8 cellular contexts compared by ENCODE assay signal in the genomic region with DNA sequence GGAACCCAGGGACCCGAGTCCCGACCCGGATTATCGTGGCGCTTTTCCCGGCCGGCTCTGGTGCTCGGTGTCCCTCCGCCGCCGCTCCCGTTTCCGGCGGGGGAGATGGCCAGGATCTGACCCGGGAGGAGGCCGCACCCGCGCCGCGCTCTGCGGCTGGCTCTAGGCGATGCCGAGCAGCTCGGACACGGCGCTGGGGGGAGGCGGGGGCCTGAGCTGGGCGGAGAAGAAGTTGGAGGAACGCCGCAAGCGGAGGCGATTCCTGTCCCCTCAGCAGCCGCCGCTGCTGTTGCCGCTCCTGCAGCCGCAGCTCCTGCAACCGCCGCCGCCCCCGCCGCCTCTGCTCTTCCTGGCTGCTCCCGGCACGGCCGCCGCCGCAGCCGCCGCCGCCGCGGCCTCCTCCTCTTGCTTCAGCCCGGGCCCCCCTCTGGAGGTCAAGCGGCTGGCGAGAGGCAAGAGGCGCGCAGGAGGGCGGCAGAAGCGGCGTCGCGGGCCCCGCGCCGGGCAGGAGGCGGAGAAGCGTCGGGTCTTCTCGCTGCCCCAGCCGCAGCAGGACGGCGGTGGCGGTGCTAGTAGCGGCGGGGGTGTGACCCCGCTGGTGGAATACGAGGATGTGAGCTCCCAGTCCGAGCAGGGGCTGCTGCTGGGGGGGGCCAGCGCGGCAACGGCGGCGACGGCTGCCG. TPM values are rescaled to one million over a fixed set of nuclear protein-coding genes. Genes with fewer than 3 reads are reported as not detected.
DNase-seq lines count a peak whose midpoint lies in the region; ATAC-seq, FAIRE-seq and TF ChIP-seq lines count a peak whose summit lies in the region.

No MANE protein-coding gene starts in this region.

- H3K18ac ChIP-seq in IMR-90 (ENCODE audit: low read depth, low read length): peak overlapping the region; percentile 44; the same call in 1 of the 2 replicates

- peak overlapping the region; percentile 97 for H2BK5ac ChIP-seq in IMR-90 (ENCODE audit: low read depth, low read length, poor library complexity, severe bottlenecking)

- peak overlapping the region; percentile 7; the same call in 1 of the 2 replicates for H3K56ac ChIP-seq in IMR-90 (ENCODE audit: extremely low read depth, insufficient read depth, low read length)

- peak overlapping the region; percentile 96 for H3K4me3 Mint-ChIP-seq in activated CD4-positive, alpha-beta T cell treated with anti-CD3 and anti-CD28 coated beads, Interleukin-2, amount 10 ng/mL, durations not matched to agents 24 days and 14 days

- in situ Hi-C loops in IMR-90 (cut with MboI; ENCODE audit: low sequenced_read_pairs): loop anchor here (5.0 kb wide), 1 partner anchor 52 kb away; no protein-coding TSS in a partner anchor
- in situ Hi-C loops in HepG2 (cut with HindIII; ENCODE audit: extremely low pct_ligation_motif_present, low pct_unique_long_range_greater_than_20kb): loop anchor here (5.0 kb wide), 1 partner anchor 102 kb away; no protein-coding TSS in a partner anchor

- TF ChIP-seq POLR2A in IMR-90 (IDR thresholded peaks at IDR 0.05; ENCODE audit: low read depth, low read length): no peak
- TF ChIP-seq POLR2A in HepG2 (IDR thresholded peaks at IDR 0.05; ENCODE audit: insufficient read depth in 1 of 2, low read depth in 2 of 2, low read length in 2 of 2): no peak

- H4K20me1 ChIP-seq in IMR-90 (ENCODE audit: insufficient read depth, low read length): peaks cover 43% of the 10 kb centered on the region
- H4K20me1 ChIP-seq in HepG2 (ENCODE audit: insufficient read depth, low read length): peaks cover 43% of the 10 kb centered on the region

- peak overlapping the region; percentile 78 for H3K4me3 ChIP-seq in GM08714 (ENCODE audit: low read length)
- H3K4me3 ChIP-seq in IMR-90 (ENCODE audit: insufficient read depth, low read depth, low read length): peak overlapping the region; percentile 90
- peak overlapping the region; percentile 93 for H3K4me3 ChIP-seq in colonic mucosa
- H3K4me3 ChIP-seq in HepG2 (replicated peaks in 1 of 3; ENCODE audit: insufficient read depth in 1 of 3, low read depth in 2 of 3, low read length in 3 of 3): peak overlapping the region; percentile 86 to 100 (median 98)

- TF ChIP-seq CTCF in IMR-90 (conservative IDR thresholded peaks at IDR 0.05; ENCODE audit: low read depth, low read length) (no peak), colonic mucosa (IDR thresholded peaks at IDR 0.05) (no peak), HepG2 (CRISPR knock-in tag; IDR thresholded peaks at IDR 0.05) (no peak)

- peak overlapping the region; percentile 8 to 95; a peak in 3 of 4 replicates for H4K8ac ChIP-seq in IMR-90 (ENCODE audit: low read depth in 2 of 2, low read length in 2 of 2)

- peak overlapping the region; percentile 97 for H2AFZ ChIP-seq in IMR-90 (replicated peaks; ENCODE audit: low read length, poor library complexity)
- no peak overlapping the region for H2AFZ ChIP-seq in HepG2 (ENCODE audit: low read length)

- H3K9ac ChIP-seq in IMR-90 (ENCODE audit: low read depth, low read length): peak overlapping the region; percentile 99
- H3K9ac ChIP-seq in colonic mucosa (ENCODE audit: low read depth in 2 of 2, low read length in 2 of 2): peak overlapping the region; percentile 94 to 96
- peak overlapping the region; percentile 99 for H3K9ac ChIP-seq in HepG2 (ENCODE audit: insufficient read depth, low read depth, low read length)

- H3K9me1 ChIP-seq in IMR-90 (ENCODE audit: insufficient read depth, low read length): peaks cover 3% of the 10 kb centered on the region; the same call in 1 of the 2 replicates

- no peak for TF ChIP-seq RAD21 in IMR-90 (IDR thresholded peaks at IDR 0.05; ENCODE audit: low read length)
- TF ChIP-seq RAD21 in HepG2 (CRISPR knock-in tag; IDR thresholded peaks at IDR 0.05): no peak

- intact Hi-C loops in IMR-90 (cut with micrococcal nuclease): loop anchor here (1.0 to 5.0 kb wide), 2 partner anchors 42 to 102 kb away; no protein-coding TSS in a partner anchor
- intact Hi-C loops in activated CD4-positive, alpha-beta T cell treated with anti-CD3 and anti-CD28 coated beads, Interleukin-2, amount 10 ng/mL, durations not matched to agents 24 days and 14 days (cut with micrococcal nuclease): loop anchor here (1.0 to 5.0 kb wide), 2 partner anchors 67 to 102 kb away; no protein-coding TSS in a partner anchor
- intact Hi-C loops in colonic mucosa (cut with DNase I): no loop called here
- intact Hi-C loops in HepG2 (cut with micrococcal nuclease; ENCODE audit: unreplicated experiment): loop anchor here (2.0 to 5.0 kb wide), 2 partner anchors 52 to 102 kb away; no protein-coding TSS in a partner anchor

- peak; percentile 6 for ATAC-seq in IMR-90 (ENCODE audit: low read depth)
- peak; percentile 7 for ATAC-seq in HepG2
- ATAC-seq in HG03196 (IDR thresholded peaks at IDR 0.05; ENCODE audit: unreplicated experiment): no peak

- H3K27ac ChIP-seq in IMR-90 (ENCODE audit: insufficient read depth, low read length): peak overlapping the region; percentile 91
- peak overlapping the region; percentile 100 for H3K27ac ChIP-seq in colonic mucosa
- H3K27ac ChIP-seq in HepG2 (ENCODE audit: extremely low read length, insufficient read depth, low read length): peak overlapping the region; percentile 100

- peaks cover 45% of the 10 kb centered on the region for H3K79me2 ChIP-seq in HepG2 (ENCODE audit: insufficient read depth, low read length)

- DNase-seq in IMR-90: peak; percentile 40
- peak; percentile 84 for DNase-seq in activated CD4-positive, alpha-beta T cell treated with anti-CD3 and anti-CD28 coated beads, Interleukin-2, amount 10 ng/mL, durations not matched to agents 24 days and 14 days
- DNase-seq in colonic mucosa: peak; percentile 32
- no peak for DNase-seq in HepG2 (ENCODE audit: low spot score)
- peak; percentile 48 for DNase-seq in stimulated activated CD4-positive, alpha-beta T cell treated with anti-CD3 and anti-CD28 coated beads, Interleukin-4, amount 100 ng/mL, for 1 hour
- DNase-seq in SW 1271 (lab: John Stamatoyannopoulos, UW): no peak

- H3K79me1 ChIP-seq in IMR-90 (ENCODE audit: low read depth in 1 of 2, low read length in 2 of 2): peaks cover 2 to 30% of the 10 kb centered on the region in 2 experiments; a peak in 2 of 4 replicates

- FAIRE-seq in HepG2 (lab: Jason Lieb, UNC): no peak

- H3K9me3 ChIP-seq in IMR-90 (ENCODE audit: control insufficient read depth, insufficient read depth, low read length): no peaks in the 10 kb centered on the region
- H3K9me3 ChIP-seq in colonic mucosa: no peaks in the 10 kb centered on the region
- no peaks in the 10 kb centered on the region for H3K9me3 ChIP-seq in HepG2 (ENCODE audit: low read length)

- peak overlapping the region; percentile 91 for H4K5ac ChIP-seq in IMR-90 (ENCODE audit: low read depth, low read length)

- H3K14ac ChIP-seq in IMR-90 (replicated peaks; ENCODE audit: low read depth, low read length): peak overlapping the region; percentile 95; the same call in 1 of the 2 replicates

- 0% methylated on average over 18 of the region's 84 CpGs; no CpG with 5 or more reads in 1 of the 2 experiments for WGBS in IMR-90 (ENCODE audit: extremely low coverage in 2 of 2, insufficient read length in 1 of 2), 2 experiments
- WGBS in HepG2 (ENCODE audit: low lambda C conversion rate): 0% methylated on average over 4 of the region's 84 CpGs

- no peak overlapping the region for H2BK15ac ChIP-seq in IMR-90 (ENCODE audit: low read depth, low read length)

- H3K36me3 ChIP-seq in IMR-90 (ENCODE audit: control insufficient read depth, insufficient read depth, low read length): peaks cover 3% of the 10 kb centered on the region; the same call in 1 of the 2 replicates
- no peaks in the 10 kb centered on the region for H3K36me3 ChIP-seq in colonic mucosa
- no peaks in the 10 kb centered on the region for H3K36me3 ChIP-seq in HepG2 (replicated peaks in 1 of 2; ENCODE audit: control insufficient read depth in 1 of 2, insufficient read depth in 2 of 2, low read length in 2 of 2)

- dilution Hi-C loops in IMR-90 (cut with HindIII; ENCODE audit: low sequenced_read_pairs, unreplicated experiment): no loop called here

- no TSS peak for BruUV-seq in IMR-90 (replicated peaks; lab: Mats Ljungman, UMichigan)
- no TSS peak for BruUV-seq in HepG2 (replicated peaks; lab: Mats Ljungman, UMichigan)

- peak overlapping the region; percentile 97 for H3K4ac ChIP-seq in IMR-90 (ENCODE audit: low read depth, low read length)

- peaks cover 26% of the 10 kb centered on the region for H3K36me3 Mint-ChIP-seq in activated CD4-positive, alpha-beta T cell treated with anti-CD3 and anti-CD28 coated beads, Interleukin-2, amount 10 ng/mL, durations not matched to agents 24 days and 14 days (ENCODE audit: low read depth)

- CTCF ChIA-PET in IMR-90 (lab: Yijun Ruan, JAX) (interaction anchor here (2.4 kb wide), 1 partner anchor 102 kb away, joined by 8 read pairs; no protein-coding TSS in a partner anchor), HepG2 (lab: Yijun Ruan, JAX; ENCODE audit: low intra/inter-chr PET ratio, low total read pairs) (interaction anchor here (2.2 kb wide), 1 partner anchor 102 kb away, joined by 10 read pairs; no protein-coding TSS in a partner anchor)

- peaks cover 46% of the 10 kb centered on the region for H3K4me1 Mint-ChIP-seq in activated CD4-positive, alpha-beta T cell treated with anti-CD3 and anti-CD28 coated beads, Interleukin-2, amount 10 ng/mL, durations not matched to agents 24 days and 14 days

- H3K4me2 ChIP-seq in IMR-90 (ENCODE audit: low read depth, low read length) (peak overlapping the region; percentile 75), HepG2 (ENCODE audit: low read depth, low read length) (peak overlapping the region; percentile 80)

- no peaks in the 10 kb centered on the region for H3K9me3 Mint-ChIP-seq in activated CD4-positive, alpha-beta T cell treated with anti-CD3 and anti-CD28 coated beads, Interleukin-2, amount 10 ng/mL, durations not matched to agents 24 days and 14 days

- H3K4me1 ChIP-seq in IMR-90 (ENCODE audit: control insufficient read depth, insufficient read depth, low read length): peaks cover 4% of the 10 kb centered on the region; the same call in 1 of the 2 replicates
- peaks cover 17% of the 10 kb centered on the region for H3K4me1 ChIP-seq in colonic mucosa
- H3K4me1 ChIP-seq in HepG2 (ENCODE audit: insufficient read depth, low read length): peaks cover 24% of the 10 kb centered on the region

- POLR2A ChIA-PET in IMR-90 (lab: Charles Lee; ENCODE audit: unreplicated experiment) (no interaction called here), HepG2 (lab: Yijun Ruan, JAX) (interaction anchor here (2.1 kb wide), 1 partner anchor 184 kb away, joined by 4 read pairs; a partner anchor contains a TSS)

- H3K27ac Mint-ChIP-seq in activated CD4-positive, alpha-beta T cell treated with anti-CD3 and anti-CD28 coated beads, Interleukin-2, amount 10 ng/mL, durations not matched to agents 24 days and 14 days: peak overlapping the region; percentile 99

- H3K27me3 ChIP-seq in IMR-90 (ENCODE audit: control insufficient read depth, insufficient read depth, low read length) (no peaks in the 10 kb centered on the region), colonic mucosa (no peaks in the 10 kb centered on the region), HepG2 (ENCODE audit: control insufficient read depth in 1 of 2, insufficient read depth in 2 of 2, low read length in 2 of 2) (no peaks in the 10 kb centered on the region; a peak in 1 of 5 replicates)

- H2BK120ac ChIP-seq in IMR-90 (ENCODE audit: low read depth, low read length): no peak overlapping the region

- H4K91ac ChIP-seq in IMR-90 (ENCODE audit: insufficient read depth, low read depth, low read length): peak overlapping the region; percentile 85; the same call in 1 of the 2 replicates

- TF ChIP-seq EP300 in HepG2 (IDR thresholded peaks at IDR 0.05; ENCODE audit: low read depth in 2 of 2, low read length in 2 of 2): no peak
- no peak for TF ChIP-seq EP300 in HepG2 (CRISPR knock-in tag; IDR thresholded peaks at IDR 0.05; ENCODE audit: borderline replicate concordance)

- peak overlapping the region; percentile 94 for H2AK9ac ChIP-seq in IMR-90 (replicated peaks; ENCODE audit: low read depth, low read length, poor library complexity)

- H3K23ac ChIP-seq in IMR-90 (ENCODE audit: low read depth, low read length): peak overlapping the region; percentile 95; the same call in 1 of the 2 replicates

- H2BK20ac ChIP-seq in IMR-90 (ENCODE audit: low read depth, low read length): no peak overlapping the region

- H2AK5ac ChIP-seq in IMR-90 (ENCODE audit: low read depth, low read length): 0 out of 2 replicates have a peak overlapping the region, but pooled peaks have one; percentile 80

- no peaks in the 10 kb centered on the region for H3K27me3 Mint-ChIP-seq in activated CD4-positive, alpha-beta T cell treated with anti-CD3 and anti-CD28 coated beads, Interleukin-2, amount 10 ng/mL, durations not matched to agents 24 days and 14 days

RNA-seq across cellular contexts. Expression of a gene that starts 0.6 kb away (rescaled TPM):
- total RNA-seq in IMR-90 (2012; rRNA removed) (50.4 and 55.0 TPM in 2 replicates), colonic mucosa (10 to 100 TPM; 42.3 to 45.2 TPM), HepG2 (2016; rRNA removed; fragmentation: Illumina TruSeq; extraction: Trizol) (35.0 and 40.9 TPM in 2 replicates)
- polyA plus RNA-seq in IMR-90 (2012; rRNA removed) (18.7 and 20.1 TPM in 2 replicates), HepG2 (2011; rRNA removed) (20.7 and 21.0 TPM in 2 replicates)
- 9.2 and 9.5 TPM in 2 replicates for polyA plus RNA-seq in IMR-90 (2012; cell fraction: cytosol; rRNA removed)
- polyA plus RNA-seq in IMR-90 (2012; cell fraction: nucleus; rRNA removed; ENCODE audit: low replicate concordance): 25.7 and 67.4 TPM in 2 replicates
- 42.6 and 45.5 TPM in 2 replicates for total RNA-seq in activated CD4-positive, alpha-beta T cell treated with anti-CD3 and anti-CD28 coated beads, Interleukin-2, amount 10 ng/mL, durations not matched to agents 24 days and 14 days
- 185 and 197 TPM in 2 replicates for total RNA-seq in HepG2 (2016; cell fraction: cytosol; rRNA removed; fragmentation: Illumina TruSeq; extraction: Trizol; ENCODE audit: low read depth)
- 31.5 and 38.9 TPM in 2 replicates for total RNA-seq in HepG2 (2016; cell fraction: insoluble cytoplasmic fraction; rRNA removed; fragmentation: Illumina TruSeq; extraction: Trizol)
- 96.5 and 112 TPM in 2 replicates for total RNA-seq in HepG2 (2016; cell fraction: membrane; rRNA removed; fragmentation: Illumina TruSeq; extraction: Trizol)
- 61.2 and 62.8 TPM in 2 replicates for total RNA-seq in HepG2 (2016; cell fraction: nucleus; rRNA removed; fragmentation: Illumina TruSeq; extraction: Trizol)
- polyA plus RNA-seq in HepG2 (2011; cell fraction: cytosol; rRNA removed): 10.2 and 14.3 TPM in 2 replicates
- polyA plus RNA-seq in HepG2 (2011; cell fraction: nucleus; rRNA removed): 27.6 and 31.2 TPM in 2 replicates
- polyA plus RNA-seq in HepG2 (2012): 19.2 and 19.7 TPM in 2 replicates
- polyA plus RNA-seq in HepG2 (2016; cell fraction: cytosol; fragmentation: Illumina TruSeq; extraction: Trizol; ENCODE audit: low read depth): 0.78 and 1.0 TPM in 2 replicates
- 27.4 and 28.3 TPM in 2 replicates for polyA plus RNA-seq in HepG2 (2016; cell fraction: insoluble cytoplasmic fraction; fragmentation: Illumina TruSeq; extraction: Trizol; ENCODE audit: low read depth)
- polyA plus RNA-seq in HepG2 (2016; cell fraction: membrane; fragmentation: Illumina TruSeq; extraction: Trizol; ENCODE audit: low read depth): 2.9 and 3.7 TPM in 2 replicates
- polyA plus RNA-seq in HepG2 (2016; cell fraction: nucleus; fragmentation: Illumina TruSeq; extraction: Trizol; ENCODE audit: insufficient read depth, low read depth): 48.0 and 54.1 TPM in 2 replicates
- polyA minus RNA-seq in HepG2 (2011; rRNA and poly(A)+ RNA removed; ENCODE audit: low replicate concordance): 30.6 and 45.8 TPM in 2 replicates
- 21.5 and 22.7 TPM in 2 replicates for polyA minus RNA-seq in HepG2 (2011; cell fraction: cytosol; rRNA and poly(A)+ RNA removed)
- polyA minus RNA-seq in HepG2 (2011; cell fraction: nucleus; rRNA and poly(A)+ RNA removed): 124 and 129 TPM in 2 replicates

Comparison
In these comparisons a context has a peak if more than half of its experiments do, and no peak if none do; other contexts are left out.
1. DNase-seq: peak in IMR-90 (single experiment), activated CD4-positive, alpha-beta T cell treated with anti-CD3 and anti-CD28 coated beads, Interleukin-2, amount 10 ng/mL, durations not matched to agents 24 days and 14 days (single experiment), colonic mucosa (single experiment) and stimulated activated CD4-positive, alpha-beta T cell treated with anti-CD3 and anti-CD28 coated beads, Interleukin-4, amount 100 ng/mL, for 1 hour (single experiment); none in HepG2 (single experiment) and SW 1271 (0 of 2).
2. Peak in every context shown above with its lines, with median percentiles within 50 percentile points of each other: H3K4me3 ChIP-seq, H3K27ac ChIP-seq and H3K9ac ChIP-seq.